ENCODE assay signal across 13 cellular contexts in genomic region chr2:11824901-11825592, GRCh38.
"Had no signal": no experiment of that assay in that cellular context is flagged by ENCODE, and none has a peak within 500 bp of the region (broad histone marks: within the 10 kb centered on the region; RNA-seq: fewer than 3 reads in every experiment).

No MANE protein-coding gene starts in this region.

- H3K27ac ChIP-seq: cardiac muscle cell, pancreas, transverse colon had no signal

- H3K9me3 ChIP-seq: ascending aorta, pancreas, transverse colon had no signal

- ATAC-seq: activated CD8-positive, alpha-beta T cell treated with anti-CD3 and anti-CD28 coated beads for 36 hours; pancreas; stimulated activated effector memory CD8-positive, alpha-beta T cell treated with anti-CD3 and anti-CD28 coated beads, Interleukin-12 subunit alpha, Interleukin-12 subunit beta, amount 100 ng/mL, for 72 hours had no signal

- DNase-seq: activated CD4-positive, alpha-beta T cell treated with anti-CD3 and anti-CD28 coated beads for 1 hour; activated CD8-positive, alpha-beta T cell treated with anti-CD3 and anti-CD28 coated beads for 36 hours; activated naive CD4-positive, alpha-beta T cell; immature natural killer cell; nephron progenitor cell; pancreas; T-helper 9 cell; transverse colon had no signal

- H3K4me3 Mint-ChIP-seq: activated CD8-positive, alpha-beta T cell treated with anti-CD3 and anti-CD28 coated beads for 36 hours; activated T-helper 1 cell treated with anti-CD3 and anti-CD28 coated beads, Interleukin-12 subunit alpha, Interleukin-12 subunit beta, Interleukin-2, Interleukin-4 antibody, amounts not matched to agents 30 ng/mL and 10 ng/mL and 1 ng/mL, durations not matched to agents 14 hours and 24 hours and 36 hours; immature natural killer cell; nephron progenitor cell; stimulated activated effector memory CD8-positive, alpha-beta T cell treated with anti-CD3 and anti-CD28 coated beads, Interleukin-12 subunit alpha, Interleukin-12 subunit beta, amount 100 ng/mL, for 72 hours had no signal

- H3K4me3 ChIP-seq: ascending aorta, cardiac muscle cell, pancreas, transverse colon had no signal

- FAIRE-seq: colon, pancreas had no signal

- H3K9me3 Mint-ChIP-seq: activated CD8-positive, alpha-beta T cell treated with anti-CD3 and anti-CD28 coated beads for 36 hours; activated T-helper 1 cell treated with anti-CD3 and anti-CD28 coated beads, Interleukin-12 subunit alpha, Interleukin-12 subunit beta, Interleukin-2, Interleukin-4 antibody, amounts not matched to agents 30 ng/mL and 10 ng/mL and 1 ng/mL, durations not matched to agents 14 hours and 24 hours and 36 hours; immature natural killer cell; nephron progenitor cell; stimulated activated effector memory CD8-positive, alpha-beta T cell treated with anti-CD3 and anti-CD28 coated beads, Interleukin-12 subunit alpha, Interleukin-12 subunit beta, amount 100 ng/mL, for 72 hours had no signal

- H3K27me3 Mint-ChIP-seq: activated CD8-positive, alpha-beta T cell treated with anti-CD3 and anti-CD28 coated beads for 36 hours had no signal

- H3K27ac Mint-ChIP-seq: activated CD8-positive, alpha-beta T cell treated with anti-CD3 and anti-CD28 coated beads for 36 hours; activated T-helper 1 cell treated with anti-CD3 and anti-CD28 coated beads, Interleukin-12 subunit alpha, Interleukin-12 subunit beta, Interleukin-2, Interleukin-4 antibody, amounts not matched to agents 30 ng/mL and 10 ng/mL and 1 ng/mL, durations not matched to agents 14 hours and 24 hours and 36 hours; nephron progenitor cell; stimulated activated effector memory CD8-positive, alpha-beta T cell treated with anti-CD3 and anti-CD28 coated beads, Interleukin-12 subunit alpha, Interleukin-12 subunit beta, amount 100 ng/mL, for 72 hours had no signal

- H3K27me3 ChIP-seq: ascending aorta, cardiac muscle cell, pancreas, transverse colon had no signal
